28 cellular contexts compared by ENCODE assay signal in genomic region chr11:21257461-21257860, GRCh38.
"Had no signal": no experiment of that assay in that cellular context is flagged by ENCODE, and none has a peak within 500 bp of the region (broad histone marks: within the 10 kb centered on the region; RNA-seq: fewer than 3 reads in every experiment).

No MANE protein-coding gene starts in this region.

- H3K4me1 Mint-ChIP-seq: stimulated activated effector memory CD8-positive, alpha-beta T cell treated with anti-CD3 and anti-CD28 coated beads, Interleukin-12 subunit alpha, Interleukin-12 subunit beta, amount 100 ng/mL, for 72 hours; stimulated activated naive B cell treated with anti-CD40 and anti-IgM and Interleukin-4, amounts not matched to agents 10 μg/mL and 1 μg/mL and 100 μg/mL, for 72 hours; stimulated activated naive CD8-positive, alpha-beta T cell treated with anti-CD3 and anti-CD28 coated beads, Interleukin-15, amount 100 ng/mL, for 72 hours had no signal

- H3K36me3 Mint-ChIP-seq: stimulated activated effector memory CD8-positive, alpha-beta T cell treated with anti-CD3 and anti-CD28 coated beads, Interleukin-12 subunit alpha, Interleukin-12 subunit beta, amount 100 ng/mL, for 72 hours; stimulated activated naive B cell treated with anti-CD40 and anti-IgM and Interleukin-4, amounts not matched to agents 10 μg/mL and 1 μg/mL and 100 μg/mL, for 72 hours; type B pancreatic cell had no signal

- H3K9me3 ChIP-seq: stomach, suprapubic skin, testis, thoracic aorta, thyroid gland, tibial artery, tibial nerve, upper lobe of left lung, upper lobe of right lung, uterus, vagina had no signal

- H3K27me3 ChIP-seq: stomach, suprapubic skin, testis, thyroid gland, tibial artery, tibial nerve, upper lobe of left lung, upper lobe of right lung, uterus, vagina had no signal

- H3K4me1 ChIP-seq: stomach, suprapubic skin, testis, thyroid gland, tibial artery, tibial nerve, upper lobe of left lung, upper lobe of right lung, uterus, vagina had no signal

- H3K36me3 ChIP-seq: stomach, suprapubic skin, thoracic aorta, thyroid gland, tibial artery, tibial nerve, upper lobe of left lung, upper lobe of right lung, uterus, vagina had no signal

- FAIRE-seq: urothelium cell line had no signal

- H3K27me3 Mint-ChIP-seq: stimulated activated naive B cell treated with anti-CD40 and anti-IgM and Interleukin-4, amounts not matched to agents 10 μg/mL and 1 μg/mL and 100 μg/mL, for 72 hours; stimulated activated naive CD8-positive, alpha-beta T cell treated with anti-CD3 and anti-CD28 coated beads, Interleukin-15, amount 100 ng/mL, for 72 hours; stimulated activated naive CD8-positive, alpha-beta T cell treated with anti-CD3 and anti-CD28 coated beads, Interleukin-15, Interleukin-2, amounts not matched to agents 100 ng/mL and 50 ng/mL, for 24 hours; type B pancreatic cell had no signal

- ATAC-seq: stimulated activated effector memory CD8-positive, alpha-beta T cell treated with anti-CD3 and anti-CD28 coated beads, Interleukin-12 subunit alpha, Interleukin-12 subunit beta, amount 100 ng/mL, for 72 hours; stimulated activated naive B cell treated with anti-CD40 and anti-IgM and Interleukin-4, amounts not matched to agents 10 μg/mL and 1 μg/mL and 100 μg/mL, for 72 hours; stimulated activated naive CD8-positive, alpha-beta T cell treated with anti-CD3 and anti-CD28 coated beads, Interleukin-15, amount 100 ng/mL, for 72 hours; stimulated activated naive CD8-positive, alpha-beta T cell treated with anti-CD3 and anti-CD28 coated beads, Interleukin-15, Interleukin-2, amounts not matched to agents 100 U/mL and 50 U/mL, for 24 hours; upper lobe of right lung had no signal

- H3K4me3 ChIP-seq: stomach, suprapubic skin, testis, thoracic aorta, thyroid gland, tibial artery, tibial nerve, upper lobe of left lung, upper lobe of right lung, uterus, vagina had no signal

- H3K27ac Mint-ChIP-seq: stimulated activated effector memory CD8-positive, alpha-beta T cell treated with anti-CD3 and anti-CD28 coated beads, Interleukin-12 subunit alpha, Interleukin-12 subunit beta, amount 100 ng/mL, for 72 hours; stimulated activated naive B cell treated with anti-CD40 and anti-IgM and Interleukin-4, amounts not matched to agents 10 μg/mL and 1 μg/mL and 100 μg/mL, for 72 hours; stimulated activated naive CD8-positive, alpha-beta T cell treated with anti-CD3 and anti-CD28 coated beads, Interleukin-15, amount 100 ng/mL, for 72 hours; stimulated activated naive CD8-positive, alpha-beta T cell treated with anti-CD3 and anti-CD28 coated beads, Interleukin-15, Interleukin-2, amounts not matched to agents 100 ng/mL and 50 ng/mL, for 24 hours; type B pancreatic cell had no signal

- H3K27ac ChIP-seq: stomach, suprapubic skin, testis, thoracic aorta, thyroid gland, tibial artery, tibial nerve, upper lobe of left lung, upper lobe of right lung, uterus, vagina had no signal

- DNase-seq: stimulated activated CD4-positive, alpha-beta T cell treated with anti-CD3 and anti-CD28 coated beads, Interleukin-1b, Interleukin-23, amount 100 ng/mL, for 48 hours; stimulated activated CD4-positive, alpha-beta T cell treated with anti-CD3 and anti-CD28 coated beads, Interleukin-2, amount 100 ng/mL, for 24 hours; stimulated activated CD4-positive, alpha-beta T cell treated with anti-CD3 and anti-CD28 coated beads, Interleukin-2, amount 100 ng/mL, for 48 hours; stimulated activated CD4-positive, alpha-beta T cell treated with anti-CD3 and anti-CD28 coated beads, Interleukin-4, amount 100 ng/mL, for 1 hour; stimulated activated CD4-positive, alpha-beta T cell treated with anti-CD3 and anti-CD28 coated beads, Interleukin-4, amount 100 ng/mL, for 24 hours; stimulated activated CD4-positive, alpha-beta T cell treated with anti-CD3 and anti-CD28 coated beads, Interleukin-4, amount 100 ng/mL, for 4 hours; stimulated activated CD8-positive, alpha-beta memory T cell treated with anti-CD3 and anti-CD28 coated beads, Interleukin-4, amount 100 ng/mL, for 48 hours; stimulated activated naive B cell treated with anti-CD40 and anti-IgM and Interleukin-4, amounts not matched to agents 10 μg/mL and 1 μg/mL and 100 μg/mL, for 72 hours; stimulated activated naive CD4-positive, alpha-beta T cell; stimulated activated naive CD4-positive, alpha-beta T cell treated with Interleukin-2 at 50 U/mL for 16 hours; stimulated activated naive CD8-positive, alpha-beta T cell treated with anti-CD3 and anti-CD28 coated beads, Interleukin-15, amount 100 ng/mL, for 72 hours; stimulated activated naive CD8-positive, alpha-beta T cell treated with anti-CD3 and anti-CD28 coated beads, Interleukin-15, Interleukin-2, amounts not matched to agents 100 U/mL and 50 U/mL, for 24 hours; stomach; substantia nigra; testis; thyroid gland; tibial artery; upper lobe of left lung; upper lobe of right lung; uterus had no signal

- H3K4me3 Mint-ChIP-seq: stimulated activated effector memory CD8-positive, alpha-beta T cell treated with anti-CD3 and anti-CD28 coated beads, Interleukin-12 subunit alpha, Interleukin-12 subunit beta, amount 100 ng/mL, for 72 hours; stimulated activated naive B cell treated with anti-CD40 and anti-IgM and Interleukin-4, amounts not matched to agents 10 μg/mL and 1 μg/mL and 100 μg/mL, for 72 hours; stimulated activated naive CD8-positive, alpha-beta T cell treated with anti-CD3 and anti-CD28 coated beads, Interleukin-15, amount 100 ng/mL, for 72 hours; stimulated activated naive CD8-positive, alpha-beta T cell treated with anti-CD3 and anti-CD28 coated beads, Interleukin-15, Interleukin-2, amounts not matched to agents 100 ng/mL and 50 ng/mL, for 24 hours; type B pancreatic cell had no signal
